13 cellular contexts compared by ENCODE assay signal in genomic region chr6:149324428-149324827, GRCh38. TPM values are rescaled to one million over a fixed set of nuclear protein-coding genes. Genes with fewer than 3 reads are reported as not detected.
DNase-seq lines count a peak whose midpoint lies in the region; ATAC-seq and TF ChIP-seq lines count a peak whose summit lies in the region.
"Had no signal": no experiment of that assay in that cellular context is flagged by ENCODE, and none has a peak within 500 bp of the region (broad histone marks: within the 10 kb centered on the region; RNA-seq: fewer than 3 reads in every experiment).

No MANE protein-coding gene starts in this region.

- peaks cover 79% of the 10 kb centered on the region for H3K4me1 Mint-ChIP-seq in activated naive CD4-positive, alpha-beta T cell treated with anti-CD3 and anti-CD28 coated beads, Interleukin-2, amount 50 U/mL, for 24 hours
- H3K4me1 Mint-ChIP-seq in WTC11, result peaks cover 63% of the 10 kb centered on the region

- H3K27me3 ChIP-seq in left ventricle myocardium inferior (ENCODE audit: low read depth) (no peaks in the 10 kb centered on the region), testis (no peaks in the 10 kb centered on the region)
- H3K27me3 ChIP-seq: tibial nerve had no signal

- no peak for TF ChIP-seq POLR2A in testis (IDR thresholded peaks at IDR 0.05)

- no peaks in the 10 kb centered on the region for H3K27me3 Mint-ChIP-seq in activated naive CD4-positive, alpha-beta T cell treated with anti-CD3 and anti-CD28 coated beads, Interleukin-2, amount 50 U/mL, for 24 hours
- no peaks in the 10 kb centered on the region for H3K27me3 Mint-ChIP-seq in WTC11 (ENCODE audit: low read depth)
- H3K27me3 Mint-ChIP-seq: IgD-negative memory B cell had no signal

- peak overlapping the region; percentile 20 for H3K27ac ChIP-seq in left ventricle myocardium inferior (replicated peaks)
- peak overlapping the region in 1 of 2 donors; percentile 21 for H3K27ac ChIP-seq in testis

- H3K4me3 ChIP-seq in left ventricle myocardium inferior, result no peak overlapping the region
- no peak overlapping the region for H3K4me3 ChIP-seq in testis
- H3K4me3 ChIP-seq: tibial nerve had no signal

- H3K4me3 Mint-ChIP-seq in activated naive CD4-positive, alpha-beta T cell treated with anti-CD3 and anti-CD28 coated beads, Interleukin-2, amount 50 U/mL, for 24 hours, result peak overlapping the region; percentile 69
- no peak overlapping the region for H3K4me3 Mint-ChIP-seq in WTC11
- H3K4me3 Mint-ChIP-seq: IgD-negative memory B cell had no signal

- peaks cover 16% of the 10 kb centered on the region for H3K36me3 Mint-ChIP-seq in activated naive CD4-positive, alpha-beta T cell treated with anti-CD3 and anti-CD28 coated beads, Interleukin-2, amount 50 U/mL, for 24 hours
- H3K36me3 Mint-ChIP-seq in WTC11, result no peaks in the 10 kb centered on the region
- H3K36me3 Mint-ChIP-seq: IgD-negative memory B cell had no signal

- peak overlapping the region; percentile 82 for H3K27ac Mint-ChIP-seq in activated naive CD4-positive, alpha-beta T cell treated with anti-CD3 and anti-CD28 coated beads, Interleukin-2, amount 50 U/mL, for 24 hours
- 0 out of 2 replicates have a peak overlapping the region, but pooled peaks have one; percentile 33 for H3K27ac Mint-ChIP-seq in WTC11

- POLR2A ChIA-PET in WTC11 (lab: Charles Lee), result interaction anchor here (0.8 kb wide), 1 partner anchor 14 kb away, joined by 3 read pairs; no protein-coding TSS in a partner anchor

- intact Hi-C loops in left ventricle myocardium inferior (cut with micrococcal nuclease), result no loop called here
- intact Hi-C loops in testis (cut with DNase I; ENCODE audit: low total_unique reads), result no loop called here

- no peak for ATAC-seq in WTC11
- ATAC-seq in HG02884 (IDR thresholded peaks at IDR 0.05; ENCODE audit: unreplicated experiment), result no peak
- no peak for ATAC-seq in HG03097 (IDR thresholded peaks at IDR 0.05; ENCODE audit: low FRiP score, unreplicated experiment)
- ATAC-seq in GM19452 (IDR thresholded peaks at IDR 0.05; ENCODE audit: unreplicated experiment), result no peak

- TF ChIP-seq CTCF in WTC11 (IDR thresholded peaks at IDR 0.05), result no peak
- no peak for TF ChIP-seq CTCF in left ventricle myocardium inferior (IDR thresholded peaks at IDR 0.05; ENCODE audit: borderline replicate concordance)
- no peak for TF ChIP-seq CTCF in testis (IDR thresholded peaks at IDR 0.05)

- peaks cover 88% of the 10 kb centered on the region for H3K4me1 ChIP-seq in left ventricle myocardium inferior
- peaks cover 31% of the 10 kb centered on the region for H3K4me1 ChIP-seq in testis

- H3K9me3 Mint-ChIP-seq in activated naive CD4-positive, alpha-beta T cell treated with anti-CD3 and anti-CD28 coated beads, Interleukin-2, amount 50 U/mL, for 24 hours, result no peaks in the 10 kb centered on the region
- H3K9me3 Mint-ChIP-seq in WTC11, result no peaks in the 10 kb centered on the region
- H3K9me3 Mint-ChIP-seq: IgD-negative memory B cell had no signal

- CTCF ChIA-PET in WTC11 (lab: Charles Lee), result no interaction called here

- no peak for DNase-seq in activated naive CD4-positive, alpha-beta T cell treated with anti-CD3 and anti-CD28 coated beads, Interleukin-2, amount 50 U/mL, for 16 hours
- DNase-seq in WTC11 (ENCODE audit: low spot score), result no peak
- no peak for DNase-seq in left ventricle myocardium inferior
- peak; percentile 17 for DNase-seq in testis
- DNase-seq: activated CD4-positive, CD25-positive, alpha-beta regulatory T cell; NCI-H1417; NCI-H345 had no signal

- H3K9me3 ChIP-seq in left ventricle myocardium inferior (replicated peaks) (no peaks in the 10 kb centered on the region), testis (no peaks in the 10 kb centered on the region)
- H3K9me3 ChIP-seq: tibial nerve had no signal

- H3K36me3 ChIP-seq in left ventricle myocardium inferior (no peaks in the 10 kb centered on the region), testis (ENCODE audit: low read depth, missing control alignments) (no peaks in the 10 kb centered on the region)
- H3K36me3 ChIP-seq: tibial nerve had no signal

TF ChIP-seq in WTC11, 78 proteins besides CTCF, POLR2A, EP300 and RAD21:
- TF ChIP-seq FOXJ3 (CRISPR knock-in tag; IDR thresholded peaks at IDR 0.05; ENCODE audit: borderline replicate concordance) (no peak), RELA (CRISPR knock-in tag; IDR thresholded peaks at IDR 0.05; ENCODE audit: borderline replicate concordance) (no peak), NFE2L1 (CRISPR knock-in tag; IDR thresholded peaks at IDR 0.05) (no peak), PRRX2 (CRISPR knock-in tag; IDR thresholded peaks at IDR 0.05) (no peak), STAT6 (CRISPR knock-in tag; conservative IDR thresholded peaks at IDR 0.05; ENCODE audit: low read depth) (no peak), ZNF232 (CRISPR knock-in tag; IDR thresholded peaks at IDR 0.05) (no peak), TP53 (CRISPR knock-in tag; IDR thresholded peaks at IDR 0.05) (no peak), USF1 (CRISPR knock-in tag; IDR thresholded peaks at IDR 0.05) (no peak), MYBL2 (CRISPR knock-in tag; IDR thresholded peaks at IDR 0.05) (no peak), CREB1 (CRISPR knock-in tag; IDR thresholded peaks at IDR 0.05) (no peak), SMAD4 (CRISPR knock-in tag; IDR thresholded peaks at IDR 0.05) (no peak), SP1 (CRISPR knock-in tag; conservative IDR thresholded peaks at IDR 0.05) (no peak), ATF1 (CRISPR knock-in tag; IDR thresholded peaks at IDR 0.05) (no peak)

RNA-seq across cellular contexts. Expression of gene TAB2, which starts 6.9 kb away (rescaled TPM):
- 45.3 to 55.6 TPM (median 47.2 TPM) in 3 replicates for total RNA-seq in WTC11 (2021)
- 56.7 TPM for total RNA-seq in left ventricle myocardium inferior
- 10 to 100 TPM; 61.0 to 84.7 TPM for total RNA-seq in testis
- 45.1 TPM for polyA plus RNA-seq in testis (ENCODE audit: insufficient read depth, low read depth, low replicate concordance)
